8 cellular contexts compared by ENCODE assay signal in genomic region chr10:96229568-96230030, GRCh38. TPM values are rescaled to one million over a fixed set of nuclear protein-coding genes. Genes with fewer than 3 reads are reported as not detected.
DNase-seq lines count a peak whose midpoint lies in the region; ATAC-seq and TF ChIP-seq lines count a peak whose summit lies in the region.

No MANE protein-coding gene starts in this region.

- no peak overlapping the region for H3K27ac ChIP-seq in C4-2B

- ATAC-seq in GM21381 (IDR thresholded peaks at IDR 0.05; ENCODE audit: unreplicated experiment) (peak; percentile 57), memory B cell (ENCODE audit: low read depth) (peak; percentile 93), GM18870 (IDR thresholded peaks at IDR 0.05; ENCODE audit: unreplicated experiment) (no peak)

- no peaks in the 10 kb centered on the region for H3K27me3 Mint-ChIP-seq in memory B cell

- H3K36me3 Mint-ChIP-seq in memory B cell, result peaks cover 19% of the 10 kb centered on the region

- H3K9me3 Mint-ChIP-seq in memory B cell, result no peaks in the 10 kb centered on the region

- DNase-seq in NCI-H510A (lab: John Stamatoyannopoulos, UW), result peak; percentile 63
- peak; percentile 57 for DNase-seq in activated CD4-positive, alpha-beta T cell treated with anti-CD3 and anti-CD28 coated beads, Interleukin-2, amount 50 U/mL, for 4 hours
- DNase-seq in dermis microvascular lymphatic vessel endothelial cell (ENCODE audit: low read depth in 2 of 2), result peak; percentile 53 to 76
- DNase-seq in memory B cell (ENCODE audit: low spot score in 2 of 2), result peak; percentile 81
- DNase-seq in stimulated activated CD8-positive, alpha-beta memory T cell treated with anti-CD3 and anti-CD28 coated beads, Interleukin-15, amount 100 ng/mL, for 24 hours (ENCODE audit: low read depth), result peak; percentile 56

- no peak overlapping the region for H3K4me3 Mint-ChIP-seq in memory B cell

- peak; percentile 99 for TF ChIP-seq CTCF in C4-2B (conservative IDR thresholded peaks at IDR 0.05)

- peaks cover 18% of the 10 kb centered on the region for H3K4me1 Mint-ChIP-seq in memory B cell

- peak overlapping the region; percentile 92 for H3K27ac Mint-ChIP-seq in memory B cell

RNA-seq across cellular contexts. Expression of gene BLNK, which starts 41.8 kb away (rescaled TPM):
- not detected in 2 replicates for total RNA-seq in dermis microvascular lymphatic vessel endothelial cell
